10 cellular contexts compared by ENCODE assay signal in the genomic region with DNA sequence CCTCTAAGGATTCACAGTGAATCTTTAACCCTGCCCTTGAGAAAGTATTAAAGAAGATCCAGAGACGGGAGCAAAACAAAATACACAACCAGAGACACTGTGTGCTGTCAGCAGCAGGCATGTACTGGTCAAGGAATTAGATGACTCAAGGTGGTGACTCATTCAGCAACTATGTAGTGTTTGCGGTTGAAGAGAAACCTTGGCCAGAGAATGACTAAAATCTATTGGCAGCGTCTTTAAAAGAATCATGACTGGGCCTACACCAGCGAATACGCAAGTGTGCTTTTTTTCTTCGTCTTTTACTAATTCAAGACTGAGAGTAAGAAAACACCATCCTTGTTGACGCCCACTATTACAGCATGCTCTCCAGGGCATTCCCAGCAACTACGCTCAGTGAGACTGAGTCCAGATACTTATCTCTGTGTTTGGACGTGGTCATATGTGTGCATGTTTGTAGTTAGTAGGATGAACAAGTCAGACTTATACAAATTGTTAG.
DNase-seq lines count a peak whose midpoint lies in the region; ATAC-seq and TF ChIP-seq lines count a peak whose summit lies in the region.
"Had no signal": no experiment of that assay in that cellular context is flagged by ENCODE, and none has a peak within 500 bp of the region (broad histone marks: within the 10 kb centered on the region; RNA-seq: fewer than 3 reads in every experiment).

No MANE protein-coding gene starts in this region.

- 0 out of 3 replicates have a peak, but pooled peaks cover 3% of the 10 kb centered on the region for H3K36me3 Mint-ChIP-seq in GM23338 (ENCODE audit: low read depth)
- H3K36me3 Mint-ChIP-seq in activated CD4-positive, alpha-beta T cell treated with anti-CD3 and anti-CD28 coated beads, Interleukin-2, amount 10 ng/mL, durations not matched to agents 7 days and 5 days (ENCODE audit: low read depth), result no peaks in the 10 kb centered on the region
- peaks cover 5% of the 10 kb centered on the region for H3K36me3 Mint-ChIP-seq in glutamatergic neuron (ENCODE audit: unreplicated experiment)

- POLR2A ChIA-PET in activated CD4-positive, alpha-beta T cell treated with anti-CD3 and anti-CD28 coated beads, Interleukin-2, amount 10 ng/mL, durations not matched to agents 7 days and 5 days (lab: Charles Lee), result no interaction called here

- peak overlapping the region; percentile 11 for H3K4me2 ChIP-seq in GM23338

- H3K4me1 Mint-ChIP-seq in GM23338 (peaks cover 42% of the 10 kb centered on the region), glutamatergic neuron (ENCODE audit: low read depth, unreplicated experiment) (peaks cover 30% of the 10 kb centered on the region)
- H3K4me1 Mint-ChIP-seq in activated CD4-positive, alpha-beta T cell treated with anti-CD3 and anti-CD28 coated beads, Interleukin-2, amount 10 ng/mL, durations not matched to agents 7 days and 5 days, result peaks cover 25% of the 10 kb centered on the region

- H3K27ac ChIP-seq in GM23338 (ENCODE audit: low read depth) (peak overlapping the region; percentile 75), HUES6 (ENCODE audit: low read depth, low read length) (peak overlapping the region; percentile 78), prostate gland (peak overlapping the region; percentile 74 to 76)
- H3K27ac ChIP-seq: BLaER1 treated with 17β-estradiol and CSF1 and Interleukin-3, amounts not matched to agents 10 nM and 100 nM had no signal

- CTCF ChIA-PET in activated CD4-positive, alpha-beta T cell treated with anti-CD3 and anti-CD28 coated beads, Interleukin-2, amount 10 ng/mL, durations not matched to agents 7 days and 5 days (lab: Charles Lee), result interaction anchor here (0.6 to 3.1 kb wide), 3 partner anchors 12 to 27 kb away, joined by 4 to 8 read pairs (median 7); no protein-coding TSS in a partner anchor

- H3K27me3 Mint-ChIP-seq in GM23338 (ENCODE audit: insufficient read depth, low read depth, poor library complexity) (peaks cover 5% of the 10 kb centered on the region), glutamatergic neuron (ENCODE audit: unreplicated experiment) (peaks cover 2% of the 10 kb centered on the region)
- no peaks in the 10 kb centered on the region for H3K27me3 Mint-ChIP-seq in activated CD4-positive, alpha-beta T cell treated with anti-CD3 and anti-CD28 coated beads, Interleukin-2, amount 10 ng/mL, durations not matched to agents 7 days and 5 days
- H3K27me3 Mint-ChIP-seq: dendritic cell treated with granulocyte-macrophage colony-stimulating factor and Interleukin-4, amounts not matched to agents 40 ng/mL and 50 ng/mL, for 4 days had no signal

- TF ChIP-seq CTCF in GM23338 (conservative IDR thresholded peaks at IDR 0.05; ENCODE audit: low read depth in 2 of 2) (no peak), glutamatergic neuron (IDR thresholded peaks at IDR 0.05; ENCODE audit: partially characterized antibody, unreplicated experiment) (no peak), prostate gland (IDR thresholded peaks at IDR 0.05) (no peak)

- H3K79me2 ChIP-seq in GM23338 (replicated peaks; ENCODE audit: insufficient read depth), result no peaks in the 10 kb centered on the region

- no peak overlapping the region for H3K4me3 ChIP-seq in GM23338
- peak overlapping the region; percentile 2; the same call in 1 of the 2 replicates for H3K4me3 ChIP-seq in HUES6 (ENCODE audit: low read depth, low read length)
- H3K4me3 ChIP-seq in prostate gland, result no peak overlapping the region
- H3K4me3 ChIP-seq: BLaER1 treated with 17β-estradiol and CSF1 and Interleukin-3, amounts not matched to agents 10 nM and 100 nM had no signal

- H3K36me3 ChIP-seq in GM23338 (ENCODE audit: insufficient read depth) (no peaks in the 10 kb centered on the region), HUES6 (ENCODE audit: control insufficient read depth, insufficient read depth, low read length) (no peaks in the 10 kb centered on the region), prostate gland (no peaks in the 10 kb centered on the region)
- H3K36me3 ChIP-seq: BLaER1 treated with 17β-estradiol and CSF1 and Interleukin-3, amounts not matched to agents 10 nM and 100 nM had no signal

- H3K27ac Mint-ChIP-seq in GM23338 (peak overlapping the region; percentile 96), glutamatergic neuron (ENCODE audit: unreplicated experiment) (peak overlapping the region; percentile 59)
- H3K27ac Mint-ChIP-seq in activated CD4-positive, alpha-beta T cell treated with anti-CD3 and anti-CD28 coated beads, Interleukin-2, amount 10 ng/mL, durations not matched to agents 7 days and 5 days, result peak overlapping the region; percentile 2
- H3K27ac Mint-ChIP-seq: dendritic cell treated with granulocyte-macrophage colony-stimulating factor and Interleukin-4, amounts not matched to agents 40 ng/mL and 50 ng/mL, for 4 days had no signal

- no peaks in the 10 kb centered on the region for H3F3A ChIP-seq in GM23338 (replicated peaks; ENCODE audit: low read depth)

- 6% methylated on average over 9 of the region's 9 CpGs for WGBS in prostate gland

- peak; percentile 91 for ATAC-seq in GM23338

- no peaks in the 10 kb centered on the region for H3K9me3 Mint-ChIP-seq in GM23338
- H3K9me3 Mint-ChIP-seq in activated CD4-positive, alpha-beta T cell treated with anti-CD3 and anti-CD28 coated beads, Interleukin-2, amount 10 ng/mL, durations not matched to agents 7 days and 5 days, result no peaks in the 10 kb centered on the region
- H3K9me3 Mint-ChIP-seq in glutamatergic neuron (ENCODE audit: unreplicated experiment), result peaks cover 4% of the 10 kb centered on the region
- H3K9me3 Mint-ChIP-seq: dendritic cell treated with granulocyte-macrophage colony-stimulating factor and Interleukin-4, amounts not matched to agents 40 ng/mL and 50 ng/mL, for 4 days had no signal

- TF ChIP-seq POLR2A in prostate gland (IDR thresholded peaks at IDR 0.05), result no peak

- no peaks in the 10 kb centered on the region for H3K27me3 ChIP-seq in GM23338 (ENCODE audit: insufficient read depth)
- H3K27me3 ChIP-seq in HUES6 (ENCODE audit: control insufficient read depth, insufficient read depth, low read length), result no peaks in the 10 kb centered on the region
- no peaks in the 10 kb centered on the region for H3K27me3 ChIP-seq in prostate gland (replicated peaks; ENCODE audit: insufficient read depth)
- H3K27me3 ChIP-seq: BLaER1 treated with 17β-estradiol and CSF1 and Interleukin-3, amounts not matched to agents 10 nM and 100 nM had no signal

- H3K9me2 ChIP-seq in GM23338 (ENCODE audit: insufficient read depth), result no peaks in the 10 kb centered on the region; the same call in 1 of the 2 replicates

- no peaks in the 10 kb centered on the region for H4K20me1 ChIP-seq in GM23338 (replicated peaks; ENCODE audit: insufficient read depth)
- H4K20me1 ChIP-seq: BLaER1 treated with 17β-estradiol and CSF1 and Interleukin-3, amounts not matched to agents 10 nM and 100 nM had no signal

- H3K9me3 ChIP-seq in HUES6 (ENCODE audit: control insufficient read depth, insufficient read depth, low read depth, low read length) (no peaks in the 10 kb centered on the region; the same call in 1 of the 2 replicates), prostate gland (no peaks in the 10 kb centered on the region)

- H3K4me1 ChIP-seq in GM23338 (ENCODE audit: insufficient read depth) (peaks cover 31% of the 10 kb centered on the region), HUES6 (ENCODE audit: control insufficient read depth, insufficient read depth, low read length) (peaks cover 42% of the 10 kb centered on the region), prostate gland (replicated peaks) (no peaks in the 10 kb centered on the region)

- H3K9ac ChIP-seq in HUES6 (ENCODE audit: low read length), result peak overlapping the region; percentile 65
- H3K9ac ChIP-seq: BLaER1 treated with 17β-estradiol and CSF1 and Interleukin-3, amounts not matched to agents 10 nM and 100 nM had no signal

- peak; percentile 42 for DNase-seq in NK-92 treated with Interleukin-12 subunit alpha and Interleukin-12 subunit beta, amount 100 ng/mL, for 24 hours (lab: John Stamatoyannopoulos, UW)
- DNase-seq in NK-92 (lab: John Stamatoyannopoulos, UW; ENCODE audit: unreplicated experiment), result no peak
- peak; percentile 88 for DNase-seq in GM23338 (ENCODE audit: low spot score)
- peak; percentile 22 for DNase-seq in activated CD4-positive, alpha-beta T cell treated with anti-CD3 and anti-CD28 coated beads, Interleukin-2, amount 10 ng/mL, durations not matched to agents 7 days and 5 days
- DNase-seq in glutamatergic neuron, result no peak
- DNase-seq in prostate gland (ENCODE audit: low spot score), result peak; percentile 91
- DNase-seq in middle frontal gyrus (ENCODE audit: extremely low spot score, low spot score), result no peak

- no peak overlapping the region for H2AFZ ChIP-seq in GM23338

- intact Hi-C loops in prostate gland (cut with DNase I), result loop anchor here (5.0 to 10.0 kb wide), 3 partner anchors 72 to 147 kb away; partner anchors contain the start of gene BACH2

- no peak overlapping the region for H3K4me3 Mint-ChIP-seq in GM23338
- no peak overlapping the region for H3K4me3 Mint-ChIP-seq in activated CD4-positive, alpha-beta T cell treated with anti-CD3 and anti-CD28 coated beads, Interleukin-2, amount 10 ng/mL, durations not matched to agents 7 days and 5 days
- H3K4me3 Mint-ChIP-seq in glutamatergic neuron (ENCODE audit: unreplicated experiment), result no peak overlapping the region
- H3K4me3 Mint-ChIP-seq: dendritic cell treated with granulocyte-macrophage colony-stimulating factor and Interleukin-4, amounts not matched to agents 40 ng/mL and 50 ng/mL, for 4 days had no signal

TF ChIP-seq in GM23338, 12 proteins besides CTCF, POLR2A, EP300 and RAD21 (continues in another document):
- TF ChIP-seq POLR2AphosphoS5 (IDR thresholded peaks at IDR 0.05; ENCODE audit: low read depth) (no peak), EZH2phosphoT487 (IDR thresholded peaks at IDR 0.05; ENCODE audit: unreplicated experiment) (no peak)

Comparison
In these comparisons a context has a peak if more than half of its experiments do, and no peak if none do; other contexts are left out.
1. DNase-seq: peak in NK-92 treated with Interleukin-12 subunit alpha and Interleukin-12 subunit beta, amount 100 ng/mL, for 24 hours (single experiment), GM23338 (single experiment), activated CD4-positive, alpha-beta T cell treated with anti-CD3 and anti-CD28 coated beads, Interleukin-2, amount 10 ng/mL, durations not matched to agents 7 days and 5 days (single experiment) and prostate gland (single experiment); none in NK-92 (single experiment), glutamatergic neuron (single experiment) and middle frontal gyrus (single experiment).
2. H3K27ac Mint-ChIP-seq: peak in every context shown above with its lines; median percentile 96 in GM23338; 59 in glutamatergic neuron; 2 in activated CD4-positive, alpha-beta T cell treated with anti-CD3 and anti-CD28 coated beads, Interleukin-2, amount 10 ng/mL, durations not matched to agents 7 days and 5 days.
3. Peak in every context shown above with its lines, with median percentiles within 50 percentile points of each other: H3K27ac ChIP-seq.